In the genomic region with DNA sequence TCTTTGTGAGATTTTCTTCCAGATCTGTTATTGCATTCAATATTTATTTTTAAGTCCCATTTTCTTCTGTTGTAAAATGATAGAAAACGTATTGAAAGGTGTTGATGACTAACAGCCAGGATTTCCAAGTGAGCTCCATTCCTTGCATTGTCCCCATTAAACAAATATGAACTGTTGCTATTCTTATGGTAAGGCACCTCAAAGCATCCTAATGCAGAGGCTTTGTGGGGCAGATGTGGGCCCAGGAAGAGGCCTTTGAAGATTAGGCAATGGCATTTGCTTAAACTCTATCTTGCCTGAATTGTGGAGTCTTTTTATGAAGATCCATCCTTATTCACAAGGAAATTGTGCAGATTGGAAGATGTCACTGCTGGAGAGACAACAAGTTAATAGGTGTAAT, we compare ENCODE assay signal across 24 cellular contexts. TPM values are rescaled to one million over a fixed set of nuclear protein-coding genes. Genes with fewer than 3 reads are reported as not detected.
"Had no signal": no experiment of that assay in that cellular context is flagged by ENCODE, and none has a peak within 500 bp of the region (broad histone marks: within the 10 kb centered on the region; RNA-seq: fewer than 3 reads in every experiment).

No MANE protein-coding gene starts in this region.

- H3K4me1 Mint-ChIP-seq: activated naive CD4-positive, alpha-beta T cell treated with anti-CD3 and anti-CD28 coated beads, Interleukin-2, amount 10 ng/mL, durations not matched to agents 7 days and 5 days had no signal

- H3K4me3 Mint-ChIP-seq: activated CD4-positive, alpha-beta T cell treated with anti-CD3 and anti-CD28 coated beads, Interleukin-2, amount 10 ng/mL, durations not matched to agents 7 days and 5 days; activated CD8-positive, alpha-beta T cell treated with anti-CD3 and anti-CD28 coated beads, Interleukin-2, amount 10 ng/mL, durations not matched to agents 7 days and 5 days; activated naive CD4-positive, alpha-beta T cell treated with anti-CD3 and anti-CD28 coated beads, Interleukin-2, amount 10 ng/mL, durations not matched to agents 7 days and 5 days; activated naive CD8-positive, alpha-beta T cell treated with anti-CD3 and anti-CD28 coated beads, Interleukin-2, amount 50 U/mL, for 24 hours; activated T-cell treated with anti-CD3 and anti-CD28 coated beads, Interleukin-2, amount 50 U/mL, for 24 hours; brain; neural crest cell; stimulated activated naive CD8-positive, alpha-beta T cell treated with anti-CD3 and anti-CD28 coated beads, Interleukin-15, amount 100 ng/mL, for 72 hours; T-helper 1 cell treated with Interleukin-12 subunit alpha and Interleukin-12 subunit beta and Interleukin-4 antibody, amounts not matched to agents 30 μg/mL and 1 μg/mL, for 36 hours; type B pancreatic cell had no signal

- DNase-seq: activated CD4-positive, alpha-beta T cell treated with anti-CD3 and anti-CD28 coated beads, Interleukin-2, amount 10 ng/mL, durations not matched to agents 7 days and 5 days; activated CD8-positive, alpha-beta T cell treated with anti-CD3 and anti-CD28 coated beads, Interleukin-2, amount 10 ng/mL, durations not matched to agents 7 days and 5 days; activated naive CD4-positive, alpha-beta T cell treated with anti-CD3 and anti-CD28 coated beads, Interleukin-2, amount 10 ng/mL, durations not matched to agents 7 days and 5 days; activated naive CD8-positive, alpha-beta T cell treated with anti-CD3 and anti-CD28 coated beads, Interleukin-2, amount 50 U/mL, for 24 hours; activated T-cell treated with anti-CD3 and anti-CD28 coated beads, Interleukin-2, amount 50 U/mL, for 24 hours; anterior cingulate cortex; central memory CD4-positive, alpha-beta T cell; colonic mucosa; erythroblast; hypothalamus; left lung; ovary; psoas muscle; right cardiac atrium; stimulated activated CD4-positive, alpha-beta T cell treated with anti-CD3 and anti-CD28 coated beads, Interleukin-15, amount 100 ng/mL, for 24 hours; stimulated activated CD4-positive, alpha-beta T cell treated with anti-CD3 and anti-CD28 coated beads, Interleukin-2, amount 100 ng/mL, for 48 hours; stimulated activated naive CD8-positive, alpha-beta T cell treated with anti-CD3 and anti-CD28 coated beads, Interleukin-15, amount 100 ng/mL, for 72 hours had no signal

- H3K27me3 ChIP-seq: colonic mucosa, ovary had no signal

- H3K27ac ChIP-seq: colonic mucosa, left lung, ovary, psoas muscle, skin epidermis had no signal

- H3K36me3 Mint-ChIP-seq: activated naive CD4-positive, alpha-beta T cell treated with anti-CD3 and anti-CD28 coated beads, Interleukin-2, amount 10 ng/mL, durations not matched to agents 7 days and 5 days had no signal

- H3K27me3 Mint-ChIP-seq: activated CD4-positive, alpha-beta T cell treated with anti-CD3 and anti-CD28 coated beads, Interleukin-2, amount 10 ng/mL, durations not matched to agents 7 days and 5 days; activated naive CD4-positive, alpha-beta T cell treated with anti-CD3 and anti-CD28 coated beads, Interleukin-2, amount 10 ng/mL, durations not matched to agents 7 days and 5 days; brain had no signal

- H3K36me3 ChIP-seq: colonic mucosa, left lung, ovary had no signal

- H3K9me3 Mint-ChIP-seq: activated CD4-positive, alpha-beta T cell treated with anti-CD3 and anti-CD28 coated beads, Interleukin-2, amount 10 ng/mL, durations not matched to agents 7 days and 5 days; activated naive CD4-positive, alpha-beta T cell treated with anti-CD3 and anti-CD28 coated beads, Interleukin-2, amount 10 ng/mL, durations not matched to agents 7 days and 5 days; activated naive CD8-positive, alpha-beta T cell treated with anti-CD3 and anti-CD28 coated beads, Interleukin-2, amount 50 U/mL, for 24 hours; activated T-cell treated with anti-CD3 and anti-CD28 coated beads, Interleukin-2, amount 50 U/mL, for 24 hours; neural crest cell; stimulated activated naive CD8-positive, alpha-beta T cell treated with anti-CD3 and anti-CD28 coated beads, Interleukin-15, amount 100 ng/mL, for 72 hours; T-helper 1 cell treated with Interleukin-12 subunit alpha and Interleukin-12 subunit beta and Interleukin-4 antibody, amounts not matched to agents 30 μg/mL and 1 μg/mL, for 36 hours; type B pancreatic cell had no signal

- H3K4me3 ChIP-seq: colonic mucosa, left lung, ovary, psoas muscle, skin epidermis had no signal

- ATAC-seq: activated CD4-positive, CD25-positive, alpha-beta regulatory T cell treated with anti-CD3 and anti-CD28 coated beads, Interleukin-2, amount 50 U/mL, for 24 hours; activated CD8-positive, alpha-beta T cell treated with anti-CD3 and anti-CD28 coated beads, Interleukin-2, amount 10 ng/mL, durations not matched to agents 7 days and 5 days; activated naive CD8-positive, alpha-beta T cell treated with anti-CD3 and anti-CD28 coated beads, Interleukin-2, amount 50 U/mL, for 24 hours; left lung; psoas muscle; right cardiac atrium; stimulated activated naive CD8-positive, alpha-beta T cell treated with anti-CD3 and anti-CD28 coated beads, Interleukin-15, amount 100 ng/mL, for 72 hours had no signal

- H3K9me3 ChIP-seq: colonic mucosa, left lung, ovary, psoas muscle had no signal

- H3K4me1 ChIP-seq: colonic mucosa, left lung, psoas muscle had no signal

- H3K27ac Mint-ChIP-seq: activated CD4-positive, alpha-beta T cell treated with anti-CD3 and anti-CD28 coated beads, Interleukin-2, amount 10 ng/mL, durations not matched to agents 7 days and 5 days; activated CD8-positive, alpha-beta T cell treated with anti-CD3 and anti-CD28 coated beads, Interleukin-2, amount 10 ng/mL, durations not matched to agents 7 days and 5 days; activated naive CD4-positive, alpha-beta T cell treated with anti-CD3 and anti-CD28 coated beads, Interleukin-2, amount 10 ng/mL, durations not matched to agents 7 days and 5 days; activated naive CD8-positive, alpha-beta T cell treated with anti-CD3 and anti-CD28 coated beads, Interleukin-2, amount 50 U/mL, for 24 hours; activated T-cell treated with anti-CD3 and anti-CD28 coated beads, Interleukin-2, amount 50 U/mL, for 24 hours; stimulated activated naive CD8-positive, alpha-beta T cell treated with anti-CD3 and anti-CD28 coated beads, Interleukin-15, amount 100 ng/mL, for 72 hours; T-helper 1 cell treated with Interleukin-12 subunit alpha and Interleukin-12 subunit beta and Interleukin-4 antibody, amounts not matched to agents 30 μg/mL and 1 μg/mL, for 36 hours; type B pancreatic cell had no signal

RNA-seq across cellular contexts. Expression of a gene that starts 38.9 kb away (rescaled TPM):
- total RNA-seq: myocyte had no signal
